In genomic region chr10:69384320-69384719, GRCh38 we compare ENCODE assay signal across 25 cellular contexts. TPM values are rescaled to one million over a fixed set of nuclear protein-coding genes. Genes with fewer than 3 reads are reported as not detected.
A peak's percentile ranks its signal among the peaks of the same experiment; 100 is the strongest.
DNase-seq lines count a peak whose midpoint lies in the region; ATAC-seq, FAIRE-seq and TF ChIP-seq lines count a peak whose summit lies in the region.
"Had no signal": no experiment of that assay in that cellular context is flagged by ENCODE, and none has a peak within 500 bp of the region (broad histone marks: within the 10 kb centered on the region; RNA-seq: fewer than 3 reads in every experiment).

No MANE protein-coding gene starts in this region.

- WGBS in K562 (ENCODE audit: insufficient coverage, low coverage, missing lambda C conversion rate) = 92% methylated on average over 10 of the region's 10 CpGs

- no peak overlapping the region for H3K9ac ChIP-seq in K562 (ENCODE audit: insufficient read depth in 1 of 2, low read depth in 2 of 2, low read length in 2 of 2)

- H3K36me3 ChIP-seq in K562 (ENCODE audit: control insufficient read depth, insufficient read depth, low read length) = peaks cover 99% of the 10 kb centered on the region

- peaks cover 73% of the 10 kb centered on the region for H3K36me3 Mint-ChIP-seq in activated CD4-positive, alpha-beta T cell treated with anti-CD3 and anti-CD28 coated beads for 36 hours (ENCODE audit: low read depth)
- H3K36me3 Mint-ChIP-seq in neural crest cell (ENCODE audit: low read depth) = peaks cover 11% of the 10 kb centered on the region
- peaks cover 24% of the 10 kb centered on the region for H3K36me3 Mint-ChIP-seq in type B pancreatic cell

- intact Hi-C loops in activated CD4-positive, alpha-beta T cell treated with anti-CD3 and anti-CD28 coated beads for 36 hours (cut with DNase I, micrococcal nuclease) = no loop called here
- intact Hi-C loops in K562 (cut with micrococcal nuclease) = no loop called here

- BruUV-seq in K562 (replicated peaks; lab: Mats Ljungman, UMichigan) = no TSS peak

- no peak for FAIRE-seq in K562 (lab: Jason Lieb, UNC)
- FAIRE-seq: frontal cortex had no signal

- no peak for ATAC-seq in activated CD4-positive, alpha-beta T cell treated with anti-CD3 and anti-CD28 coated beads for 36 hours
- no peak for ATAC-seq in K562
- no peak for ATAC-seq in HG03442 (IDR thresholded peaks at IDR 0.05; ENCODE audit: unreplicated experiment)
- ATAC-seq: T-helper 17 cell had no signal

- no peak for TF ChIP-seq EP300 in K562 (IDR thresholded peaks at IDR 0.05; ENCODE audit: low read length)

- 0 out of 2 replicates have a peak, but pooled peaks cover 7% of the 10 kb centered on the region for H4K20me1 ChIP-seq in K562 (replicated peaks; ENCODE audit: control insufficient read depth, insufficient read depth, low read length)

- peaks cover 3 to 6% of the 10 kb centered on the region in 2 experiments; a peak in 3 of 5 replicates for H3K4me1 ChIP-seq in K562 (replicated peaks in 1 of 2; ENCODE audit: control insufficient read depth in 2 of 2, insufficient read depth in 2 of 2, low read length in 2 of 2)

- no peak for TF ChIP-seq RAD21 in K562 (CRISPR knock-in tag; conservative IDR thresholded peaks at IDR 0.05 in 1 of 2, IDR thresholded peaks at IDR 0.05 in 1 of 2)

- H3K27me3 Mint-ChIP-seq in activated CD4-positive, alpha-beta T cell treated with anti-CD3 and anti-CD28 coated beads for 36 hours = no peaks in the 10 kb centered on the region
- H3K27me3 Mint-ChIP-seq in neural crest cell (ENCODE audit: low read depth) (no peaks in the 10 kb centered on the region), type B pancreatic cell (no peaks in the 10 kb centered on the region)
- H3K27me3 Mint-ChIP-seq: CD4-positive, CD25-positive, alpha-beta regulatory T cell; T-helper 17 cell had no signal

- H3K4me3 ChIP-seq in K562 = no peak overlapping the region
- H3K4me3 ChIP-seq: esophagus muscularis mucosa, left ventricle myocardium inferior, SK-N-MC, smooth muscle cell, upper lobe of right lung had no signal

- no peak overlapping the region for H3K4me3 Mint-ChIP-seq in activated CD4-positive, alpha-beta T cell treated with anti-CD3 and anti-CD28 coated beads for 36 hours
- H3K4me3 Mint-ChIP-seq in neural crest cell = no peak overlapping the region
- no peak overlapping the region for H3K4me3 Mint-ChIP-seq in type B pancreatic cell
- H3K4me3 Mint-ChIP-seq: CD4-positive, CD25-positive, alpha-beta regulatory T cell; T-helper 17 cell had no signal

- peaks cover 4% of the 10 kb centered on the region for H3K4me1 Mint-ChIP-seq in activated CD4-positive, alpha-beta T cell treated with anti-CD3 and anti-CD28 coated beads for 36 hours
- H3K4me1 Mint-ChIP-seq in neural crest cell = no peaks in the 10 kb centered on the region
- H3K4me1 Mint-ChIP-seq in type B pancreatic cell (ENCODE audit: unreplicated experiment) = peaks cover 8% of the 10 kb centered on the region

- DNase-seq in activated CD4-positive, alpha-beta T cell treated with anti-CD3 and anti-CD28 coated beads for 36 hours = no peak
- DNase-seq in activated CD4-positive, alpha-beta T cell treated with anti-CD3 and anti-CD28 coated beads, Interleukin-2, amount 50 U/mL, for 4 hours = no peak
- DNase-seq in K562 (ENCODE audit: extremely low read depth in 1 of 4, low spot score in 3 of 4) (no peak), neural crest cell (ENCODE audit: low read depth, low spot score) (no peak), type B pancreatic cell (ENCODE audit: extremely low spot score, unreplicated experiment) (no peak), NCI-H526 (lab: John Stamatoyannopoulos, UW) (no peak), hypothalamus (lab: John Stamatoyannopoulos, UW) (no peak)
- DNase-seq: 8988T; activated CD4-positive, alpha-beta T cell treated with anti-CD3 and anti-CD28 coated beads for 1 hour; activated CD8-positive, alpha-beta memory T cell treated with anti-CD3 and anti-CD28 coated beads for 24 hours; activated gamma-delta T cell treated with Interleukin-2 at 50 U/mL for 16 hours; amniotic stem cell; CD4-positive, CD25-positive, alpha-beta regulatory T cell; effector CD8-positive, alpha-beta T cell; left ventricle myocardium inferior; stimulated activated CD4-positive, alpha-beta T cell treated with anti-CD3 and anti-CD28 coated beads, Interleukin-2, amount 100 ng/mL, for 24 hours; T-helper 17 cell; upper lobe of right lung had no signal

- H3K4me2 ChIP-seq in K562 (ENCODE audit: insufficient read depth, low read length) = no peak overlapping the region
- H3K4me2 ChIP-seq: smooth muscle cell had no signal

- CTCF ChIA-PET in activated CD4-positive, alpha-beta T cell treated with anti-CD3 and anti-CD28 coated beads for 36 hours (lab: Charles Lee) = no interaction called here
- CTCF ChIA-PET in K562 (lab: Yijun Ruan, JAX; ENCODE audit: low intra/inter-chr PET ratio) = no interaction called here

- H3K9me1 ChIP-seq in K562 (ENCODE audit: control insufficient read depth, insufficient read depth, low read length) = no peaks in the 10 kb centered on the region

- no peaks in the 10 kb centered on the region for H3K27me3 ChIP-seq in K562 (ENCODE audit: control insufficient read depth in 2 of 2, insufficient read depth in 2 of 2, low read length in 2 of 2)
- H3K27me3 ChIP-seq: esophagus muscularis mucosa, upper lobe of right lung had no signal

- TF ChIP-seq CTCF in K562 (IDR thresholded peaks at IDR 0.05 in 2 of 3, conservative IDR thresholded peaks at IDR 0.05 in 1 of 3; ENCODE audit: insufficient read depth in 2 of 3, low read depth in 1 of 3, low read length in 3 of 3) (no peak), neural crest cell (conservative IDR thresholded peaks at IDR 0.05) (no peak), type B pancreatic cell (conservative IDR thresholded peaks at IDR 0.05) (no peak)

- in situ Hi-C loops in K562 (cut with MboI) = no loop called here

- no peaks in the 10 kb centered on the region for H3K9me3 ChIP-seq in K562 (replicated peaks; ENCODE audit: control insufficient read depth, insufficient read depth, low read depth, low read length)
- H3K9me3 ChIP-seq: esophagus muscularis mucosa, left ventricle myocardium inferior, upper lobe of right lung had no signal

- no peak overlapping the region for H2AFZ ChIP-seq in K562 (ENCODE audit: low read depth, low read length)

- POLR2A ChIA-PET in activated CD4-positive, alpha-beta T cell treated with anti-CD3 and anti-CD28 coated beads for 36 hours (lab: Charles Lee) = no interaction called here
- POLR2A ChIA-PET in K562 (lab: Yijun Ruan, JAX) = interaction anchor here (1.2 kb wide), 2 partner anchors 21 to 145 kb away, joined by 3 read pairs; no protein-coding TSS in a partner anchor

- H3K27ac Mint-ChIP-seq in activated CD4-positive, alpha-beta T cell treated with anti-CD3 and anti-CD28 coated beads for 36 hours = peak overlapping the region; percentile 21
- H3K27ac Mint-ChIP-seq in neural crest cell (ENCODE audit: unreplicated experiment) = peak overlapping the region; percentile 88
- peak overlapping the region; percentile 77 for H3K27ac Mint-ChIP-seq in type B pancreatic cell

- H3K9me3 Mint-ChIP-seq in activated CD4-positive, alpha-beta T cell treated with anti-CD3 and anti-CD28 coated beads for 36 hours (ENCODE audit: low read depth) = no peaks in the 10 kb centered on the region
- H3K9me3 Mint-ChIP-seq in neural crest cell (no peaks in the 10 kb centered on the region), type B pancreatic cell (no peaks in the 10 kb centered on the region)

- H3K79me2 ChIP-seq in K562 (ENCODE audit: control insufficient read depth, insufficient read depth, low read length) = no peaks in the 10 kb centered on the region; the same call in 1 of the 3 replicates

- no peak for TF ChIP-seq POLR2A in K562 (conservative IDR thresholded peaks at IDR 0.05)

- H3K27ac ChIP-seq in K562 (ENCODE audit: extremely low read depth, low read depth, low read length) = no peak overlapping the region
- H3K27ac ChIP-seq: SK-N-MC, upper lobe of right lung had no signal

TF ChIP-seq in K562, 482 proteins besides CTCF, POLR2A, EP300 and RAD21:
- TF ChIP-seq GABPB2 (CRISPR knock-in tag; conservative IDR thresholded peaks at IDR 0.05) (no peak), DMBX1 (CRISPR knock-in tag; IDR thresholded peaks at IDR 0.05; ENCODE audit: borderline replicate concordance) (no peak), MCM5 (IDR thresholded peaks at IDR 0.05; ENCODE audit: low read depth) (no peak), ARNT (IDR thresholded peaks at IDR 0.05) (no peak), MEF2D (tag; conservative IDR thresholded peaks at IDR 0.05; ENCODE audit: low read depth) (no peak), ERF (CRISPR knock-in tag; IDR thresholded peaks at IDR 0.05) (no peak), POLR2G (IDR thresholded peaks at IDR 0.05; ENCODE audit: low read depth, low read length) (0 out of 2 replicates have a peak, but pooled peaks have one; percentile 20)

RNA-seq across cellular contexts. Expression of gene TACR2, which starts 32.4 kb away (rescaled TPM):
- total RNA-seq in activated CD4-positive, alpha-beta T cell treated with anti-CD3 and anti-CD28 coated beads for 36 hours = not detected
- total RNA-seq in K562 (2011; cell fraction: chromatin; rRNA removed; ENCODE audit: low replicate concordance) = not detected in 2 replicates
- total RNA-seq in K562 (2011; cell fraction: nucleolus; rRNA removed) = not detected in 2 replicates
- total RNA-seq in K562 (2011; cell fraction: nucleoplasm; rRNA removed) = not detected in 2 replicates
- total RNA-seq in K562 (2014; rRNA removed) = not detected in 2 replicates
- not detected in 2 replicates for total RNA-seq in K562 (2014; rRNA removed; fragmentation: Illumina TruSeq; extraction: Trizol)
- total RNA-seq in K562 (2015; rRNA removed; fragmentation: Illumina TruSeq; extraction: Trizol) = not detected in 2 replicates
- total RNA-seq in K562 (2021) = not detected in 2 replicates
- not detected in 2 replicates for polyA plus RNA-seq in K562 (2011; rRNA removed)
- not detected in 2 replicates for polyA plus RNA-seq in K562 (2011; cell fraction: cytosol; rRNA removed)
- not detected in 2 replicates for polyA plus RNA-seq in K562 (2011; cell fraction: nucleus; rRNA removed)
- 0.20 and 0.22 TPM in 2 replicates for polyA plus RNA-seq in K562 (2012)
- not detected in 2 replicates for polyA plus RNA-seq in K562 (2014; fragmentation: Illumina TruSeq; extraction: Trizol)
- not detected for polyA plus RNA-seq in K562 (2014; fragmentation: Nextera tagmentation; extraction: Ambion mirVana)
- polyA plus RNA-seq in K562 (2014; rRNA removed) = not detected in 2 replicates
- polyA minus RNA-seq in K562 (2011; rRNA and poly(A)+ RNA removed) = not detected in 2 replicates
- not detected in 2 replicates for polyA minus RNA-seq in K562 (2011; cell fraction: cytosol; rRNA and poly(A)+ RNA removed)
- not detected in 2 replicates for polyA minus RNA-seq in K562 (2011; cell fraction: nucleus; rRNA and poly(A)+ RNA removed)
- total RNA-seq in neural crest cell = not detected in 2 replicates
- not detected in 2 replicates for total RNA-seq in type B pancreatic cell (ENCODE audit: low replicate concordance)
- total RNA-seq: CD4-positive, CD25-positive, alpha-beta regulatory T cell; Daoy; left ventricle myocardium inferior; NCI-H460; smooth muscle cell; T-helper 17 cell had no signal

Comparison
In these comparisons a context has a peak if more than half of its experiments do, and no peak if none do; other contexts are left out.
1. H3K27ac Mint-ChIP-seq: peak in every context shown above with its lines; median percentile 88 in neural crest cell; 77 in type B pancreatic cell; 21 in activated CD4-positive, alpha-beta T cell treated with anti-CD3 and anti-CD28 coated beads for 36 hours.